14 cellular contexts compared by ENCODE assay signal in genomic region chr6:101402618-101403002, GRCh38. TPM values are rescaled to one million over a fixed set of nuclear protein-coding genes. Genes with fewer than 3 reads are reported as not detected.
DNase-seq lines count a peak whose midpoint lies in the region; ATAC-seq, FAIRE-seq and TF ChIP-seq lines count a peak whose summit lies in the region.
"Had no signal": no experiment of that assay in that cellular context is flagged by ENCODE, and none has a peak within 500 bp of the region (broad histone marks: within the 10 kb centered on the region; RNA-seq: fewer than 3 reads in every experiment).

No MANE protein-coding gene starts in this region.

- DNase-seq in ecto neural progenitor cell (ENCODE audit: low spot score) (peak; percentile 81), kidney (peak; percentile 52), left lobe of liver (ENCODE audit: low spot score) (no peak), T1000 (lab: John Stamatoyannopoulos, UW) (no peak)
- DNase-seq in natural killer cell treated with Interleukin-12 subunit alpha and Interleukin-12 subunit beta and Interleukin-15 and Interleukin-18, amount 100 ng/mL, for 72 hours (ENCODE audit: low spot score) = no peak
- DNase-seq in activated CD4-positive, alpha-beta T cell treated with anti-CD3 and anti-CD28 coated beads for 4 hours = no peak
- DNase-seq: NCI-H446, uterus had no signal

- TF ChIP-seq CTCF in kidney (IDR thresholded peaks at IDR 0.05; ENCODE audit: borderline replicate concordance, extremely low read depth, insufficient read depth) = no peak

- intact Hi-C loops in kidney (cut with DNase I) = no loop called here

- H3K4me1 Mint-ChIP-seq in natural killer cell treated with Interleukin-12 subunit alpha and Interleukin-12 subunit beta and Interleukin-15 and Interleukin-18, amount 100 ng/mL, for 72 hours (ENCODE audit: low read depth in 2 of 2) = peaks cover 0 to 3% of the 10 kb centered on the region in 2 donors

- H3K36me3 ChIP-seq in ACC112 (ENCODE audit: insufficient read depth, low read length) = no peaks in the 10 kb centered on the region
- H3K36me3 ChIP-seq in HUES6 (ENCODE audit: control insufficient read depth, insufficient read depth, low read length) = no peaks in the 10 kb centered on the region
- no peaks in the 10 kb centered on the region for H3K36me3 ChIP-seq in kidney (ENCODE audit: control insufficient read depth in 1 of 2, insufficient read depth in 2 of 2, low read length in 2 of 2)
- H3K36me3 ChIP-seq: BLaER1 treated with 17β-estradiol and CSF1 and Interleukin-3, amounts not matched to agents 10 nM and 100 nM; uterus had no signal

- H3K27ac ChIP-seq in ACC112 (ENCODE audit: low read depth, low read length) = no peak overlapping the region
- H3K27ac ChIP-seq in HUES6 (ENCODE audit: low read depth, low read length) = no peak overlapping the region
- H3K27ac ChIP-seq in kidney (ENCODE audit: low read depth in 2 of 2, low read length in 2 of 2) = no peak overlapping the region
- H3K27ac ChIP-seq: BLaER1 treated with 17β-estradiol and CSF1 and Interleukin-3, amounts not matched to agents 10 nM and 100 nM; HL-60; uterus had no signal

- no peak overlapping the region for H3K4me3 Mint-ChIP-seq in natural killer cell treated with Interleukin-12 subunit alpha and Interleukin-12 subunit beta and Interleukin-15 and Interleukin-18, amount 100 ng/mL, for 72 hours

- H3K9ac ChIP-seq in HUES6 (ENCODE audit: low read length) (peak overlapping the region; percentile 47), kidney (ENCODE audit: low read length in 2 of 2) (no peak overlapping the region)
- H3K9ac ChIP-seq: BLaER1 treated with 17β-estradiol and CSF1 and Interleukin-3, amounts not matched to agents 10 nM and 100 nM had no signal

- H3K4me1 ChIP-seq in ACC112 (ENCODE audit: control insufficient read depth, insufficient read depth, low read length, unreplicated experiment) (peaks cover 11% of the 10 kb centered on the region), HUES6 (ENCODE audit: control insufficient read depth, insufficient read depth, low read length) (peaks cover 36% of the 10 kb centered on the region), kidney (ENCODE audit: control insufficient read depth in 1 of 2, insufficient read depth in 1 of 2, low read depth in 1 of 2, low read length in 2 of 2) (peaks cover 0 to 3% of the 10 kb centered on the region in 2 donors)
- H3K4me1 ChIP-seq: BLaER1 treated with 17β-estradiol and CSF1 and Interleukin-3, amounts not matched to agents 10 nM and 100 nM; uterus had no signal

- peaks cover 20 to 49% of the 10 kb centered on the region in 2 donors for H3K27me3 Mint-ChIP-seq in natural killer cell treated with Interleukin-12 subunit alpha and Interleukin-12 subunit beta and Interleukin-15 and Interleukin-18, amount 100 ng/mL, for 72 hours

- no peak overlapping the region for H3K27ac Mint-ChIP-seq in natural killer cell treated with Interleukin-12 subunit alpha and Interleukin-12 subunit beta and Interleukin-15 and Interleukin-18, amount 100 ng/mL, for 72 hours

- peak overlapping the region; percentile 59 for H2AFZ ChIP-seq in ACC112 (ENCODE audit: low read length, unreplicated experiment)

- no peak for FAIRE-seq in kidney (lab: Jason Lieb, UNC)
- FAIRE-seq: endometrium had no signal

- peak overlapping the region; percentile 74 for H3K4me3 ChIP-seq in ACC112 (ENCODE audit: low read depth, low read length)
- H3K4me3 ChIP-seq in HUES6 (ENCODE audit: low read depth, low read length) = peak overlapping the region; percentile 58
- H3K4me3 ChIP-seq in kidney (ENCODE audit: low read length in 2 of 2) = no peak overlapping the region
- H3K4me3 ChIP-seq: BLaER1 treated with 17β-estradiol and CSF1 and Interleukin-3, amounts not matched to agents 10 nM and 100 nM; uterus had no signal

- peaks cover 15% of the 10 kb centered on the region for H3K36me3 Mint-ChIP-seq in natural killer cell treated with Interleukin-12 subunit alpha and Interleukin-12 subunit beta and Interleukin-15 and Interleukin-18, amount 100 ng/mL, for 72 hours

- H3K9me3 Mint-ChIP-seq in natural killer cell treated with Interleukin-12 subunit alpha and Interleukin-12 subunit beta and Interleukin-15 and Interleukin-18, amount 100 ng/mL, for 72 hours = peaks cover 15% of the 10 kb centered on the region

- H3K79me2 ChIP-seq in ACC112 (ENCODE audit: control insufficient read depth, insufficient read depth, low read length, unreplicated experiment) = no peaks in the 10 kb centered on the region

- ATAC-seq in left lobe of liver = no peak
- ATAC-seq in natural killer cell treated with Interleukin-12 subunit alpha and Interleukin-12 subunit beta and Interleukin-15 and Interleukin-18, amount 100 ng/mL, for 72 hours = no peak

- no peaks in the 10 kb centered on the region for H3K9me3 ChIP-seq in HUES6 (ENCODE audit: control insufficient read depth, insufficient read depth, low read depth, low read length)
- no peaks in the 10 kb centered on the region for H3K9me3 ChIP-seq in kidney (ENCODE audit: control insufficient read depth in 1 of 2, low read length in 2 of 2)
- H3K9me3 ChIP-seq: uterus had no signal

- H3K27me3 ChIP-seq in ACC112 (ENCODE audit: insufficient read depth, low read length) (peaks cover 94% of the 10 kb centered on the region), HUES6 (ENCODE audit: control insufficient read depth, insufficient read depth, low read length) (peaks cover 73% of the 10 kb centered on the region)
- H3K27me3 ChIP-seq: BLaER1 treated with 17β-estradiol and CSF1 and Interleukin-3, amounts not matched to agents 10 nM and 100 nM had no signal

RNA-seq across cellular contexts. Expression of gene GRIK2, which starts 9.1 kb away (rescaled TPM):
- 0.82 TPM for total RNA-seq in kidney
- polyA plus RNA-seq in kidney (ENCODE audit: insufficient read depth, low read depth, low replicate concordance) = 1.4 TPM
- 0.10 TPM for total RNA-seq in left lobe of liver
- not detected for total RNA-seq in natural killer cell treated with Interleukin-12 subunit alpha and Interleukin-12 subunit beta and Interleukin-15 and Interleukin-18, amount 100 ng/mL, for 72 hours
- total RNA-seq: T-helper 2 cell treated with Interferon-gamma antibody and Interleukin-4, amounts not matched to agents 100 ng/mL and 5 ng/mL, for 36 hours had no signal

Comparison
In these comparisons a context has a peak if more than half of its experiments do, and no peak if none do; other contexts are left out.
1. H3K4me3 ChIP-seq: peak in ACC112 (single experiment) and HUES6 (single experiment); none in kidney (0 of 2).
2. DNase-seq: peak in ecto neural progenitor cell (single experiment) and kidney (single experiment); none in left lobe of liver (single experiment), T1000 (single experiment), natural killer cell treated with Interleukin-12 subunit alpha and Interleukin-12 subunit beta and Interleukin-15 and Interleukin-18, amount 100 ng/mL, for 72 hours (single experiment) and activated CD4-positive, alpha-beta T cell treated with anti-CD3 and anti-CD28 coated beads for 4 hours (0 of 2).